ENCODE assay signal across 11 cellular contexts in genomic region chr2:20568501-20569463, GRCh38.
DNase-seq lines count a peak whose midpoint lies in the region; TF ChIP-seq lines count a peak whose summit lies in the region.
"Had no signal": no experiment of that assay in that cellular context is flagged by ENCODE, and none has a peak within 500 bp of the region (broad histone marks: within the 10 kb centered on the region; RNA-seq: fewer than 3 reads in every experiment).

No MANE protein-coding gene starts in this region.

- no peak for TF ChIP-seq EP300 in transverse colon (IDR thresholded peaks at IDR 0.05; ENCODE audit: low read depth)

- no TSS peak for BruUV-seq in OCI-LY7 (replicated peaks; lab: Mats Ljungman, UMichigan)

- TF ChIP-seq POLR2A in transverse colon (IDR thresholded peaks at IDR 0.05) = no peak

- peak overlapping the region; percentile 58 for H2AK5ac ChIP-seq in mesenchymal stem cell (ENCODE audit: low read length, severe bottlenecking)

- peaks cover 16% of the 10 kb centered on the region for H3K4me1 Mint-ChIP-seq in endodermal cell

- peak overlapping the region; percentile 28 to 48 for H3K4ac ChIP-seq in mesenchymal stem cell (ENCODE audit: low read depth in 1 of 2, low read length in 2 of 2)

- peak overlapping the region in 1 of 2 experiments; percentile 82 for H3K14ac ChIP-seq in mesenchymal stem cell (ENCODE audit: low read length in 2 of 2)

- no peak for TF ChIP-seq CTCF in endodermal cell (conservative IDR thresholded peaks at IDR 0.05)
- no peak for TF ChIP-seq CTCF in transverse colon (IDR thresholded peaks at IDR 0.05)
- no peak for TF ChIP-seq CTCF in OCI-LY7 (conservative IDR thresholded peaks at IDR 0.05; ENCODE audit: low read length)

- peaks cover 53% of the 10 kb centered on the region for H3K4me1 ChIP-seq in SJCRH30
- H3K4me1 ChIP-seq in endodermal cell (ENCODE audit: control insufficient read depth, insufficient read depth, low read length) = no peaks in the 10 kb centered on the region
- H3K4me1 ChIP-seq in mesenchymal stem cell (ENCODE audit: control insufficient read depth, insufficient read depth, low read depth, low read length) = peaks cover 35% of the 10 kb centered on the region
- H3K4me1 ChIP-seq in transverse colon = peaks cover 3 to 7% (median 6%) of the 10 kb centered on the region in 4 donors
- no peaks in the 10 kb centered on the region for H3K4me1 ChIP-seq in OCI-LY7 (ENCODE audit: insufficient read depth, low read length, poor library complexity, severe bottlenecking)
- H3K4me1 ChIP-seq in effector memory CD4-positive, alpha-beta T cell (ENCODE audit: control insufficient read depth, insufficient read depth, low read length, poor library complexity, severe bottlenecking) = no peaks in the 10 kb centered on the region

- H3K36me3 Mint-ChIP-seq in endodermal cell (ENCODE audit: low read depth) = no peaks in the 10 kb centered on the region
- H3K36me3 Mint-ChIP-seq: stimulated activated naive B cell treated with anti-CD40 and anti-IgM and Interleukin-4, amounts not matched to agents 10 μg/mL and 1 μg/mL and 100 μg/mL, for 72 hours had no signal

- no peaks in the 10 kb centered on the region; the same call in 1 of the 2 replicates for H4K20me1 ChIP-seq in OCI-LY7 (ENCODE audit: insufficient read depth, low read length)

- no peak overlapping the region for H3K4me3 ChIP-seq in SJCRH30
- H3K4me3 ChIP-seq in endodermal cell (ENCODE audit: low read length) = no peak overlapping the region
- H3K4me3 ChIP-seq in mesenchymal stem cell (ENCODE audit: insufficient read depth in 1 of 2, low read depth in 1 of 2, low read length in 2 of 2) = no peak overlapping the region
- no peak overlapping the region for H3K4me3 ChIP-seq in transverse colon
- no peak overlapping the region for H3K4me3 ChIP-seq in OCI-LY7 (ENCODE audit: low read depth, low read length, poor library complexity, severe bottlenecking)
- H3K4me3 ChIP-seq in effector memory CD4-positive, alpha-beta T cell (ENCODE audit: insufficient read depth, low read depth, low read length, poor library complexity, severe bottlenecking) = no peak overlapping the region
- H3K4me3 ChIP-seq: cardiac muscle cell had no signal

- POLR2A ChIA-PET in OCI-LY7 (lab: Charles Lee) = no interaction called here

- H2BK5ac ChIP-seq in mesenchymal stem cell (ENCODE audit: low read depth, low read length, poor library complexity, severe bottlenecking) = no peak overlapping the region

- H4K91ac ChIP-seq in mesenchymal stem cell (ENCODE audit: low read length) = peak overlapping the region; percentile 64

- H2BK12ac ChIP-seq in mesenchymal stem cell (ENCODE audit: low read length in 2 of 2) = peak overlapping the region; percentile 61 to 70

- peak overlapping the region; percentile 33 for H4K8ac ChIP-seq in mesenchymal stem cell (ENCODE audit: low read length)

- H3K9ac ChIP-seq in endodermal cell (ENCODE audit: extremely low read depth, low read length, poor library complexity, severe bottlenecking) (no peak overlapping the region), mesenchymal stem cell (ENCODE audit: low read length) (no peak overlapping the region)

- no peak overlapping the region for H2AFZ ChIP-seq in mesenchymal stem cell (ENCODE audit: low read depth, low read length)
- H2AFZ ChIP-seq in OCI-LY7 (ENCODE audit: low read length) = no peak overlapping the region

- H3K27me3 ChIP-seq in SJCRH30 = no peaks in the 10 kb centered on the region
- H3K27me3 ChIP-seq in endodermal cell (ENCODE audit: control insufficient read depth, insufficient read depth, low read length, poor library complexity, severe bottlenecking) = no peaks in the 10 kb centered on the region
- peaks cover 0 to 4% of the 10 kb centered on the region in 2 experiments for H3K27me3 ChIP-seq in mesenchymal stem cell (ENCODE audit: control insufficient read depth in 1 of 2, insufficient read depth in 1 of 2, low read length in 2 of 2)
- H3K27me3 ChIP-seq in transverse colon = no peaks in the 10 kb centered on the region
- no peaks in the 10 kb centered on the region for H3K27me3 ChIP-seq in effector memory CD4-positive, alpha-beta T cell (replicated peaks; ENCODE audit: control insufficient read depth, insufficient read depth, low read length, poor library complexity, severe bottlenecking)
- H3K27me3 ChIP-seq: cardiac muscle cell had no signal

- no peak overlapping the region for H2BK120ac ChIP-seq in mesenchymal stem cell (ENCODE audit: low read depth, low read length)

- H3K4me3 Mint-ChIP-seq in endodermal cell = no peak overlapping the region
- H3K4me3 Mint-ChIP-seq: stimulated activated naive B cell treated with anti-CD40 and anti-IgM and Interleukin-4, amounts not matched to agents 10 μg/mL and 1 μg/mL and 100 μg/mL, for 72 hours had no signal

- intact Hi-C loops in transverse colon (cut with DNase I; ENCODE audit: low total_unique reads) = no loop called here
- intact Hi-C loops in OCI-LY7 (cut with micrococcal nuclease; ENCODE audit: unreplicated experiment) = no loop called here

- H3K36me3 ChIP-seq in SJCRH30 (no peaks in the 10 kb centered on the region), endodermal cell (ENCODE audit: control insufficient read depth, insufficient read depth, low read length) (no peaks in the 10 kb centered on the region), mesenchymal stem cell (ENCODE audit: control insufficient read depth in 1 of 2, insufficient read depth in 2 of 2, low read depth in 1 of 2, low read length in 2 of 2) (no peaks in the 10 kb centered on the region), transverse colon (no peaks in the 10 kb centered on the region), OCI-LY7 (ENCODE audit: insufficient read depth, low read length) (no peaks in the 10 kb centered on the region)
- H3K36me3 ChIP-seq in effector memory CD4-positive, alpha-beta T cell (ENCODE audit: control insufficient read depth, insufficient read depth, low read length) = no peaks in the 10 kb centered on the region
- H3K36me3 ChIP-seq: cardiac muscle cell had no signal

- peak overlapping the region; percentile 84 for H2BK15ac ChIP-seq in mesenchymal stem cell (ENCODE audit: low read depth, poor library complexity, severe bottlenecking)

- in situ Hi-C loops in transverse colon (cut with MboI; ENCODE audit: low pct_ligation_motif_present in 1 of 4, low pct_unique_long_range_greater_than_20kb in 1 of 4, low sequenced_read_pairs in 3 of 4) = no loop called here

- H3K23ac ChIP-seq in mesenchymal stem cell (ENCODE audit: low read length in 2 of 2) = peak overlapping the region in 1 of 2 experiments; percentile 86

- H3K27ac ChIP-seq in SJCRH30 = peak overlapping the region; percentile 47; the same call in 1 of the 2 replicates
- H3K27ac ChIP-seq in endodermal cell (ENCODE audit: low read depth, low read length) = peak overlapping the region; percentile 98
- H3K27ac ChIP-seq in mesenchymal stem cell (ENCODE audit: low read length, poor library complexity, severe bottlenecking) = no peak overlapping the region
- peak overlapping the region in 3 of 4 donors; percentile 18 to 35 (median 32) for H3K27ac ChIP-seq in transverse colon
- H3K27ac ChIP-seq in OCI-LY7 (ENCODE audit: low read depth, low read length, poor library complexity, severe bottlenecking) = no peak overlapping the region
- H3K27ac ChIP-seq in effector memory CD4-positive, alpha-beta T cell (ENCODE audit: insufficient read depth, low read length, poor library complexity, severe bottlenecking) = no peak overlapping the region
- H3K27ac ChIP-seq: cardiac muscle cell had no signal

- H3K4me2 ChIP-seq in mesenchymal stem cell (ENCODE audit: low read length, poor library complexity, severe bottlenecking) (no peak overlapping the region), OCI-LY7 (ENCODE audit: low read length) (no peak overlapping the region)

- H3K79me2 ChIP-seq in OCI-LY7 (ENCODE audit: insufficient read depth, low read depth, low read length) = no peaks in the 10 kb centered on the region

- no peaks in the 10 kb centered on the region for H3K9me2 ChIP-seq in OCI-LY7 (ENCODE audit: insufficient read depth, low read length)

- 91% methylated on average over 7 to 13 of the region's 13 CpGs for WGBS in endodermal cell (ENCODE audit: insufficient coverage in 1 of 2, insufficient read length in 1 of 2), 2 experiments
- WGBS in mesenchymal stem cell = 78% methylated on average over 12 of the region's 13 CpGs
- 76 to 84% methylated on average over 4 to 13 of the region's 13 CpGs for WGBS in transverse colon (ENCODE audit: low coverage in 1 of 2), 2 donors

- peak in 1 of 2 experiments; percentile 43 for DNase-seq in SJCRH30
- no peak for DNase-seq in endodermal cell
- DNase-seq in mesenchymal stem cell = peak; percentile 44
- DNase-seq in transverse colon = no peak
- DNase-seq in OCI-LY7 (ENCODE audit: low spot score) = no peak
- DNase-seq in SW480 (ENCODE audit: low spot score) = no peak
- no peak for DNase-seq in effector memory CD4-positive, alpha-beta T cell
- DNase-seq: activated CD8-positive, alpha-beta memory T cell treated with anti-CD3 and anti-CD28 coated beads for 24 hours; SHP77; stimulated activated naive B cell treated with anti-CD40 and anti-IgM and Interleukin-4, amounts not matched to agents 10 μg/mL and 1 μg/mL and 100 μg/mL, for 72 hours had no signal

- no peaks in the 10 kb centered on the region for H3K27me3 Mint-ChIP-seq in endodermal cell (ENCODE audit: insufficient read depth)

- peak overlapping the region; percentile 82 for H3K27ac Mint-ChIP-seq in endodermal cell

- CTCF ChIA-PET in OCI-LY7 (lab: Charles Lee; ENCODE audit: unreplicated experiment) = interaction anchor here (1.1 kb wide), 1 partner anchor 66 kb away, joined by 3 read pairs; no protein-coding TSS in a partner anchor

- peak overlapping the region; percentile 46 to 48 for H3K18ac ChIP-seq in mesenchymal stem cell (ENCODE audit: low read depth in 1 of 2, low read length in 2 of 2)

- H3K79me1 ChIP-seq in mesenchymal stem cell (replicated peaks; ENCODE audit: low read length, poor library complexity, severe bottlenecking) = no peaks in the 10 kb centered on the region

- H3K9me3 Mint-ChIP-seq in endodermal cell = no peaks in the 10 kb centered on the region
- H3K9me3 Mint-ChIP-seq: stimulated activated naive B cell treated with anti-CD40 and anti-IgM and Interleukin-4, amounts not matched to agents 10 μg/mL and 1 μg/mL and 100 μg/mL, for 72 hours had no signal

- H3K9me3 ChIP-seq in SJCRH30 (replicated peaks) = no peaks in the 10 kb centered on the region
- no peaks in the 10 kb centered on the region for H3K9me3 ChIP-seq in endodermal cell (ENCODE audit: control insufficient read depth, low read length)
- H3K9me3 ChIP-seq in mesenchymal stem cell (ENCODE audit: control insufficient read depth, low read length) = no peaks in the 10 kb centered on the region
- H3K9me3 ChIP-seq in transverse colon = no peaks in the 10 kb centered on the region
- no peaks in the 10 kb centered on the region for H3K9me3 ChIP-seq in OCI-LY7 (ENCODE audit: low read length)
- no peaks in the 10 kb centered on the region for H3K9me3 ChIP-seq in effector memory CD4-positive, alpha-beta T cell (ENCODE audit: control insufficient read depth, low read length)

Comparison
In these comparisons a context has a peak if more than half of its experiments do, and no peak if none do; other contexts are left out.
1. H3K27ac ChIP-seq: peak in SJCRH30 (single experiment), endodermal cell (single experiment) and transverse colon (3 of 4); none in mesenchymal stem cell (single experiment), OCI-LY7 (single experiment) and effector memory CD4-positive, alpha-beta T cell (single experiment).